ENCODE assay signal across 19 cellular contexts in the genomic region with DNA sequence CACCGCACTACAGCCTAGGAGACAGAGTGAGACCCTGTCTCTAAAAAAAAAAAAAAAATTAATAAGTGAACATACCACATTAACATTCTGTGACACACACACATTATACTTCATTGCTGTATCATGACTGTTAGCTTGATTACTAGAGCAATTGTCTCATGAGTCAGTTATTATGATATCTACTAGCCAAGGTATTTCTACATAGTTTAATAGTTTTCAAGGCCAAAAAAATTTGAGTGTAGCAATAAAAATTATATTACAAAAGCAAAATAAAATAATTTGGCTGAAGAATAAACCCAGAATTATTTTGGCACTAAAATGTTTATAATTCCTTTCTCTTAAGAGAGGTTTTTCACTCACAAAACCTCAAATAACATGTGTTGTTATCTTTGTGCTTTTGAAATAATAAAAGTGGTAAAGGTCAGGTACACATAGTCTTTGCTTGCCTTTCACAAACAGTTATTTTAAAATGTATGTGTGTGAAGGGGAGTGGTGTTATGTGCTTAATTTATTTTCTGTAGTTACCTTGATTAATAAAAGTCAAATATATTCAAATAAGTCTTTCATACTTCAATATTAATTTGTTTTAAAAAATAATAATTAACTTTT.
DNase-seq lines count a peak whose midpoint lies in the region; ATAC-seq and TF ChIP-seq lines count a peak whose summit lies in the region.
"Had no signal": no experiment of that assay in that cellular context is flagged by ENCODE, and none has a peak within 500 bp of the region (broad histone marks: within the 10 kb centered on the region; RNA-seq: fewer than 3 reads in every experiment).

No MANE protein-coding gene starts in this region.

- no peak overlapping the region for H2BK5ac ChIP-seq in mesenchymal stem cell (ENCODE audit: low read depth, low read length, poor library complexity, severe bottlenecking)

- no peak overlapping the region for H2BK12ac ChIP-seq in mesenchymal stem cell (ENCODE audit: low read length in 2 of 2)

- no peaks in the 10 kb centered on the region for H3K79me1 ChIP-seq in mesenchymal stem cell (replicated peaks; ENCODE audit: low read length, poor library complexity, severe bottlenecking)

- H3K9me3 ChIP-seq in mesenchymal stem cell (ENCODE audit: control insufficient read depth, low read length) (no peaks in the 10 kb centered on the region), ascending aorta (no peaks in the 10 kb centered on the region)
- H3K9me3 ChIP-seq: BLaER1 treated with 17β-estradiol and CSF1 and Interleukin-3, amounts not matched to agents 10 nM and 100 nM had no signal

- peak; percentile 80 for DNase-seq in AG10803 (ENCODE audit: low read depth)
- peak; percentile 47 for DNase-seq in LHCN-M2 (ENCODE audit: low read depth)
- peak; percentile 44 for DNase-seq in epithelial cell of esophagus (ENCODE audit: low read depth)
- DNase-seq in mesenchymal stem cell: no peak
- no peak for DNase-seq in ascending aorta (ENCODE audit: low spot score in 2 of 2)
- DNase-seq in HPDE6-E6E7 (ENCODE audit: extremely low spot score): no peak
- DNase-seq: activated CD4-positive, alpha-beta T cell treated with anti-CD3 and anti-CD28 coated beads, Interleukin-2, amount 10 ng/mL, durations not matched to agents 7 days and 5 days; activated naive CD8-positive, alpha-beta T cell treated with anti-CD3 and anti-CD28 coated beads, Interleukin-2, amount 10 ng/mL, durations not matched to agents 7 days and 5 days; activated T-cell treated with anti-CD3 and anti-CD28 coated beads for 4 hours; DND-41; hippocampal formation; KG1; naive thymus-derived CD4-positive, alpha-beta T cell; NCI-H1105 treated with DMSO at 0.1 percent for 48 hours; stimulated activated CD4-positive, alpha-beta T cell treated with anti-CD3 and anti-CD28 coated beads, Interleukin-2, amount 100 ng/mL, for 24 hours had no signal

- no peak overlapping the region for H3K4me3 ChIP-seq in AG10803 (ENCODE audit: low read length)
- H3K4me3 ChIP-seq in epithelial cell of esophagus (ENCODE audit: low read length): no peak overlapping the region
- no peak overlapping the region for H3K4me3 ChIP-seq in mesenchymal stem cell (ENCODE audit: insufficient read depth in 1 of 2, low read depth in 1 of 2, low read length in 2 of 2)
- H3K4me3 ChIP-seq in ascending aorta: no peak overlapping the region
- H3K4me3 ChIP-seq: BLaER1 treated with 17β-estradiol and CSF1 and Interleukin-3, amounts not matched to agents 10 nM and 100 nM had no signal

- H3K27ac ChIP-seq in mesenchymal stem cell (ENCODE audit: low read length, poor library complexity, severe bottlenecking) (no peak overlapping the region), ascending aorta (no peak overlapping the region)
- H3K27ac ChIP-seq: BLaER1 treated with 17β-estradiol and CSF1 and Interleukin-3, amounts not matched to agents 10 nM and 100 nM; epithelial cell of prostate had no signal

- H2AK5ac ChIP-seq in mesenchymal stem cell (ENCODE audit: low read length, severe bottlenecking): no peak overlapping the region

- no peak overlapping the region for H4K8ac ChIP-seq in mesenchymal stem cell (ENCODE audit: low read length)

- H3K4me1 ChIP-seq in mesenchymal stem cell (ENCODE audit: control insufficient read depth, insufficient read depth, low read depth, low read length) (no peaks in the 10 kb centered on the region), ascending aorta (peaks cover 0 to 13% of the 10 kb centered on the region in 2 donors)
- H3K4me1 ChIP-seq: BLaER1 treated with 17β-estradiol and CSF1 and Interleukin-3, amounts not matched to agents 10 nM and 100 nM had no signal

- no peak overlapping the region for H3K14ac ChIP-seq in mesenchymal stem cell (ENCODE audit: low read length in 2 of 2)

- no peak overlapping the region for H3K4me2 ChIP-seq in mesenchymal stem cell (ENCODE audit: low read length, poor library complexity, severe bottlenecking)
- H3K4me2 ChIP-seq: BLaER1 treated with 17β-estradiol and CSF1 and Interleukin-3, amounts not matched to agents 10 nM and 100 nM had no signal

- H4K91ac ChIP-seq in mesenchymal stem cell (ENCODE audit: low read length): no peak overlapping the region

- no peaks in the 10 kb centered on the region for H3K27me3 ChIP-seq in mesenchymal stem cell (ENCODE audit: control insufficient read depth in 1 of 2, insufficient read depth in 1 of 2, low read length in 2 of 2)
- no peaks in the 10 kb centered on the region for H3K27me3 ChIP-seq in ascending aorta
- H3K27me3 ChIP-seq: BLaER1 treated with 17β-estradiol and CSF1 and Interleukin-3, amounts not matched to agents 10 nM and 100 nM had no signal

- H2BK120ac ChIP-seq in mesenchymal stem cell (ENCODE audit: low read depth, low read length): no peak overlapping the region

- no peak overlapping the region for H3K18ac ChIP-seq in mesenchymal stem cell (ENCODE audit: low read depth in 1 of 2, low read length in 2 of 2)

- H3K36me3 ChIP-seq in mesenchymal stem cell (ENCODE audit: control insufficient read depth in 1 of 2, insufficient read depth in 2 of 2, low read depth in 1 of 2, low read length in 2 of 2) (no peaks in the 10 kb centered on the region), ascending aorta (no peaks in the 10 kb centered on the region)
- H3K36me3 ChIP-seq: BLaER1 treated with 17β-estradiol and CSF1 and Interleukin-3, amounts not matched to agents 10 nM and 100 nM had no signal

- TF ChIP-seq CTCF in AG10803 (conservative IDR thresholded peaks at IDR 0.05; ENCODE audit: low read length) (no peak), epithelial cell of esophagus (IDR thresholded peaks at IDR 0.05; ENCODE audit: insufficient read depth, low read depth, low read length, missing control alignments) (no peak), ascending aorta (IDR thresholded peaks at IDR 0.05) (no peak)

- 100% methylated on average over 1 of the region's 1 CpG for WGBS in mesenchymal stem cell

- no peak overlapping the region for H2BK15ac ChIP-seq in mesenchymal stem cell (ENCODE audit: low read depth, poor library complexity, severe bottlenecking)

- no peak overlapping the region for H3K4ac ChIP-seq in mesenchymal stem cell (ENCODE audit: low read depth in 1 of 2, low read length in 2 of 2)

- H3K9ac ChIP-seq in mesenchymal stem cell (ENCODE audit: low read length): peak overlapping the region; percentile 9
- H3K9ac ChIP-seq: BLaER1 treated with 17β-estradiol and CSF1 and Interleukin-3, amounts not matched to agents 10 nM and 100 nM had no signal

- ATAC-seq in GM18498 (IDR thresholded peaks at IDR 0.05; ENCODE audit: unreplicated experiment): no peak
- no peak for ATAC-seq in GM19455 (IDR thresholded peaks at IDR 0.05; ENCODE audit: unreplicated experiment)
- ATAC-seq: naive thymus-derived CD4-positive, alpha-beta T cell had no signal

- no peak overlapping the region for H3K23ac ChIP-seq in mesenchymal stem cell (ENCODE audit: low read length in 2 of 2)

- H2AFZ ChIP-seq in mesenchymal stem cell (ENCODE audit: low read depth, low read length): no peak overlapping the region

- intact Hi-C loops in ascending aorta (cut with DNase I): loop anchor here (5.0 kb wide), 2 partner anchors 127 to 397 kb away; no protein-coding TSS in a partner anchor

Comparison
In these comparisons a context has a peak if more than half of its experiments do, and no peak if none do; other contexts are left out.
1. DNase-seq: peak in AG10803 (single experiment), LHCN-M2 (single experiment) and epithelial cell of esophagus (single experiment); none in mesenchymal stem cell (single experiment), ascending aorta (0 of 2) and HPDE6-E6E7 (single experiment).